In the genomic region with DNA sequence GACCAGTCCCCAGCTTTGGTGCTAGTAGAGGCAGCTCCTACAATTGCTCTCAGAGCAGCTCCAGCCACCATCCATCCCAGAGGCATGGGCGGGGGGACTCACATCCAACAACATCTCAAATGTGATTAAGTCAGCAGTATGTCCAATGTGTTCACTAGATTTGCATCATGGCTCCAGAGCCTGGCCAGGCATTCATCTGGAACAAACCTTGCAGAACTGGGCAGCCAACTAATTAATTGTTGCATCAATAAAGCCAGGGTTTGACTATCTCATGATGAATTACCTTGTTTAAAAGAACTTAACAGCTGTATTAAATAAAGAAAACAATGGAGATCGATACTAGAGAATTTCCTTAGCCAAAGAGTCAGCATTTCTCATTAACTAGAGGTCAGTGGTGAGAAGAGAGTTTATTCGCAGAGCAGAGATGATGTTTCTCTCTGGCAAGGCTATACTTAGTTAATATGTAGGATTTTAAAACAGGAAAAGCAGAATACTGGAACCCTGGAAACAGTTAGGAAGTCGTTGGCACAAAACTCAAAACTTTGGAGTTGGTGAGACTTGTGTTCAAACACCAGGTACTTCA, we compare ENCODE assay signal across 9 cellular contexts.
"Had no signal": no experiment of that assay in that cellular context is flagged by ENCODE, and none has a peak within 500 bp of the region (broad histone marks: within the 10 kb centered on the region; RNA-seq: fewer than 3 reads in every experiment).

No MANE protein-coding gene starts in this region.

- H3K27ac ChIP-seq: HL-60 had no signal

- H2AFZ ChIP-seq: GM23338 had no signal

- ATAC-seq: GM23338, HCT116, K562 had no signal

- H3K9me3 ChIP-seq: HAP-1 had no signal

- FAIRE-seq: H1, H54, K562 had no signal

- H3K4me3 ChIP-seq: GM23338, HAP-1, K562 had no signal

- H3K4me2 ChIP-seq: GM23338 had no signal

- DNase-seq: HFFc6, IMR-90 had no signal

- H3K4me1 ChIP-seq: HAP-1 had no signal

- H3K36me3 ChIP-seq: HAP-1 had no signal
